Comparison of ENCODE assay signal across 27 cellular contexts in the genomic region with DNA sequence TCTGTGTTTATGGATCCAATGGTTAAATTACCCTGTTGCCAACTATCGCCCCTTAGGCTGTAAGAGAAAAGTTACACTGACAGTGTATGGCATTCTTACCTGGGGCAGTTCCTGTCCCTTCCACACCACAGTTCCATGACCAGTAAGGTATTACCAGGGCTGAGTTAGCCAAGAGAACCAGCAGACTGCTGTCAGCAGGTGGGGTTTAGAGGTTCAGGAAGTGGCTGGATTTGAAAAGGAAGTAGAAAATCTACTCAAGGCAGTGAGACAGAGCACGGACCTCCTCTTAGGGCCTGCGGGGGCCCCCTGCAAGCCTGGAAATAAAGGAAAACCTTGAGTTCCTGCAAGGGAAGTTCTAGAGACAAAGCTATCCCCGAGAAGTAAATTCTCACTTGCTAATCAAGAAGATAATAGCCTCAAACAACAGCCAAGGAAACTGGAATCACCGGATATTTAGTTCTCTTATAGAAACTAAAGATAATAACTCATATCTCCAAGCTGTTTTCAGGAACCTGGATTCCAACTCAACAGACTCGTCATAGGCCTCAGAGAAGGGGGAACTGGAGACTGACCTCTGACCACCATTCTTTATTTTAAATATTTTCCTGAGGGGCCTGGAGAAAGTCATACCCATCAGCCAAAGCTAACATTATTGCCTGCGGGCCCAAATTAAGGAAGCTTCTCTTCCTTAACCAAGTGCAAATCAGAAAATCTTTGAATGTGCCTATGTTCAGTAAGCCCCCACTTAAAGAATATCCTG.
DNase-seq lines count a peak whose midpoint lies in the region; FAIRE-seq and TF ChIP-seq lines count a peak whose summit lies in the region.
"Had no signal": no experiment of that assay in that cellular context is flagged by ENCODE, and none has a peak within 500 bp of the region (broad histone marks: within the 10 kb centered on the region; RNA-seq: fewer than 3 reads in every experiment).

No MANE protein-coding gene starts in this region.

- H2BK20ac ChIP-seq in H1 (ENCODE audit: low read length) = no peak overlapping the region

- H3K4me3 Mint-ChIP-seq in neural progenitor cell = no peak overlapping the region
- no peak overlapping the region for H3K4me3 Mint-ChIP-seq in CD14-positive monocyte
- H3K4me3 Mint-ChIP-seq: CD4-positive, alpha-beta T cell had no signal

- FAIRE-seq in H1 (lab: Jason Lieb, UNC) = no peak
- FAIRE-seq: A204.1, GM12891, GM18507 had no signal

- TF ChIP-seq EP300 in H1 (IDR thresholded peaks at IDR 0.05; ENCODE audit: borderline replicate concordance in 1 of 2, low read depth in 2 of 2, low read length in 2 of 2) = no peak

- H3K27me3 Mint-ChIP-seq in neural progenitor cell (ENCODE audit: insufficient read depth, low read depth) (peaks cover 2% of the 10 kb centered on the region), CD14-positive monocyte (ENCODE audit: low read depth in 3 of 3) (peaks cover 2 to 7% (median 3%) of the 10 kb centered on the region in 3 donors)

- H3K14ac ChIP-seq in H1 (ENCODE audit: insufficient read length) = no peak overlapping the region

- H3K4me2 ChIP-seq in H1 (ENCODE audit: insufficient read depth in 1 of 2, low read depth in 2 of 2, low read length in 2 of 2) (no peak overlapping the region), neural progenitor cell (no peak overlapping the region)

- H3K79me1 ChIP-seq in H1 (ENCODE audit: low read depth, low read length) = no peaks in the 10 kb centered on the region

- H3K9me3 Mint-ChIP-seq in neural progenitor cell = peaks cover 9% of the 10 kb centered on the region
- H3K9me3 Mint-ChIP-seq in CD14-positive monocyte = peaks cover 0 to 6% (median 2%) of the 10 kb centered on the region in 7 donors

- intact Hi-C loops in CD14-positive monocyte (cut with micrococcal nuclease) = no loop called here

- H3K4me1 Mint-ChIP-seq in neural progenitor cell (peaks cover 13% of the 10 kb centered on the region), CD14-positive monocyte (no peaks in the 10 kb centered on the region)

- H3K23me2 ChIP-seq in H1 (ENCODE audit: low read depth, low read length) = no peaks in the 10 kb centered on the region

- H3K36me3 Mint-ChIP-seq in neural progenitor cell (no peaks in the 10 kb centered on the region), CD14-positive monocyte (no peaks in the 10 kb centered on the region)

- H2BK12ac ChIP-seq in H1 (ENCODE audit: low read depth, low read length) = no peak overlapping the region

- H3K27me3 ChIP-seq in H1 (replicated peaks in 1 of 4; ENCODE audit: control insufficient read depth in 3 of 4, extremely low read depth in 1 of 4, insufficient read depth in 3 of 4, low read length in 3 of 4) (no peaks in the 10 kb centered on the region), neural progenitor cell (no peaks in the 10 kb centered on the region)

- H3K9me3 ChIP-seq in H1 (ENCODE audit: insufficient read depth in 2 of 2, low read depth in 1 of 2, low read length in 1 of 2) (no peaks in the 10 kb centered on the region), neural progenitor cell (ENCODE audit: low read depth) (no peaks in the 10 kb centered on the region)
- H3K9me3 ChIP-seq: BE2C had no signal

- TF ChIP-seq RAD21 in H1 (IDR thresholded peaks at IDR 0.05 in 1 of 2, conservative IDR thresholded peaks at IDR 0.05 in 1 of 2; ENCODE audit: low read depth in 2 of 2, low read length in 2 of 2) = 0 out of 4 replicates have a peak, but pooled peaks of 1 of the 2 experiments have one; percentile 6

- no peak overlapping the region for H4K91ac ChIP-seq in H1 (replicated peaks; ENCODE audit: insufficient read length, low read length)

- no peaks in the 10 kb centered on the region for H3K79me2 ChIP-seq in H1 (ENCODE audit: control insufficient read depth in 1 of 2, insufficient read depth in 2 of 2, low read length in 2 of 2)
- no peaks in the 10 kb centered on the region for H3K79me2 ChIP-seq in neural progenitor cell (ENCODE audit: low read depth)

- H3K36me3 ChIP-seq in H1 (ENCODE audit: control insufficient read depth in 2 of 4, insufficient read depth in 4 of 4, low read length in 3 of 4) = no peaks in the 10 kb centered on the region
- no peaks in the 10 kb centered on the region for H3K36me3 ChIP-seq in neural progenitor cell
- H3K36me3 ChIP-seq: BE2C had no signal

- H3K4me1 ChIP-seq in H1 (replicated peaks in 1 of 4; ENCODE audit: control insufficient read depth in 3 of 4, insufficient read depth in 4 of 4, low read length in 3 of 4) (peaks cover 0 to 4% (median 2%) of the 10 kb centered on the region in 4 experiments; a peak in 2 of 7 replicates), neural progenitor cell (peaks cover 14% of the 10 kb centered on the region)
- H3K4me1 ChIP-seq: BE2C had no signal

- H2AK5ac ChIP-seq in H1 (ENCODE audit: low read depth, low read length) = no peak overlapping the region

- no peak; a peak in 1 of 4 replicates for TF ChIP-seq CTCF in H1 (IDR thresholded peaks at IDR 0.05; ENCODE audit: control extremely low read depth in 1 of 3, insufficient read depth in 1 of 3, low read depth in 1 of 3, low read length in 3 of 3)
- no peak for TF ChIP-seq CTCF in neural progenitor cell (IDR thresholded peaks at IDR 0.05)
- no peak for TF ChIP-seq CTCF in CD14-positive monocyte (IDR thresholded peaks at IDR 0.05)

- H2AFZ ChIP-seq in H1 (ENCODE audit: low read length) (0 out of 2 replicates have a peak overlapping the region, but pooled peaks have one; percentile 35), neural progenitor cell (replicated peaks) (peak overlapping the region; percentile 92)

- WGBS in H1 (ENCODE audit: extremely low coverage in 1 of 2, insufficient coverage in 1 of 2, insufficient read length in 1 of 2, insufficient replicate concordance in 2 of 2, low coverage in 1 of 2, low lambda C conversion rate in 2 of 2, missing lambda C conversion rate in 1 of 2), 2 experiments = 73% methylated on average over 7 of the region's 7 CpGs; no CpG with 5 or more reads in 1 of the 2 experiments

- no peak overlapping the region for H3K18ac ChIP-seq in H1 (ENCODE audit: extremely low read depth, low read length)

- no peak overlapping the region for H4K5ac ChIP-seq in H1 (ENCODE audit: insufficient read length, low read depth, low read length)

- H3K9ac ChIP-seq in H1 (replicated peaks in 1 of 4; ENCODE audit: extremely low read depth in 1 of 4, low read depth in 3 of 4, low read length in 3 of 4) = no peak overlapping the region
- no peak overlapping the region for H3K9ac ChIP-seq in neural progenitor cell

- POLR2A ChIA-PET in H1 (lab: Charles Lee; ENCODE audit: partially characterized antibody) = no interaction called here

- H4K20me1 ChIP-seq in H1 (replicated peaks in 1 of 2; ENCODE audit: control insufficient read depth in 1 of 2, insufficient read depth in 2 of 2, low read length in 2 of 2) (no peaks in the 10 kb centered on the region), neural progenitor cell (ENCODE audit: low read depth) (no peaks in the 10 kb centered on the region)

- TF ChIP-seq POLR2A in H1 (IDR thresholded peaks at IDR 0.05; ENCODE audit: control extremely low read depth in 1 of 2, low read depth in 2 of 2, low read length in 2 of 2) = no peak

- DNase-seq in CD1c-positive myeloid dendritic cell (ENCODE audit: extremely low spot score) (peak; percentile 3), HT-29 (ENCODE audit: low spot score) (peak; percentile 17), H1 (ENCODE audit: low read depth in 1 of 2, low spot score in 2 of 2) (no peak), neural progenitor cell (ENCODE audit: low spot score) (no peak), DMS 273 (lab: John Stamatoyannopoulos, UW; ENCODE audit: unreplicated experiment) (no peak), nucleus accumbens (lab: John Stamatoyannopoulos, UW) (no peak), CD14-positive monocyte (ENCODE audit: low spot score) (no peak)
- DNase-seq: BE2C; CD4-positive, alpha-beta T cell; COR-L47; DMS 273 treated with DMSO at 0.1 percent for 48 hours; DND-41; GOT3; KBM-7; NCI-H1092 treated with DMSO at 0.1 percent for 48 hours; NCI-H1436 treated with DMSO at 0.1 percent for 48 hours; NCI-H2029; NCI-H2227 treated with DMSO at 0.1 percent for 48 hours; NCI-H510A treated with DMSO at 0.1 percent for 48 hours; NCI-H748 treated with DMSO at 0.1 percent for 48 hours; NK-92 treated with Interleukin-12 subunit alpha and Interleukin-12 subunit beta, amount 100 ng/mL, for 24 hours; SHP77 treated with DMSO at 0.1 percent for 48 hours had no signal

- H3K27ac Mint-ChIP-seq in neural progenitor cell (no peak overlapping the region), CD14-positive monocyte (no peak overlapping the region)
- H3K27ac Mint-ChIP-seq: CD4-positive, alpha-beta T cell had no signal

- H2BK120ac ChIP-seq in H1 (replicated peaks; ENCODE audit: low read depth, low read length) = no peak overlapping the region

- no peak overlapping the region for H2BK5ac ChIP-seq in H1 (ENCODE audit: low read depth, low read length)

- H3K4me3 ChIP-seq in H1 (ENCODE audit: extremely low read depth in 1 of 4, insufficient read depth in 2 of 4, low read depth in 3 of 4, low read length in 4 of 4) = no peak overlapping the region
- no peak overlapping the region for H3K4me3 ChIP-seq in neural progenitor cell
- H3K4me3 ChIP-seq: SK-N-MC had no signal

- no peak overlapping the region for H3K4ac ChIP-seq in H1 (replicated peaks; ENCODE audit: insufficient read length, low read depth, low read length)

- no peaks in the 10 kb centered on the region for H3F3A ChIP-seq in neural progenitor cell (ENCODE audit: low read depth)

- CTCF ChIA-PET in H1 (lab: Charles Lee; ENCODE audit: partially characterized antibody) = interaction anchor here (0.7 to 1.7 kb wide), 7 partner anchors 10 to 388 kb away, joined by 3 to 9 read pairs (median 3); no protein-coding TSS in a partner anchor

- H3K56ac ChIP-seq in H1 (replicated peaks; ENCODE audit: insufficient read length, low read depth, low read length) = no peak overlapping the region

- H3K27ac ChIP-seq in H1 (ENCODE audit: low read depth, low read length) = no peak overlapping the region
- H3K27ac ChIP-seq in neural progenitor cell = peak overlapping the region; percentile 40
- H3K27ac ChIP-seq: RWPE1, SK-N-MC had no signal

- no peak overlapping the region for H3K23ac ChIP-seq in H1 (ENCODE audit: insufficient read length)

- H2BK15ac ChIP-seq in H1 (ENCODE audit: low read length) = no peak overlapping the region

- H4K8ac ChIP-seq in H1 (ENCODE audit: extremely low read depth, insufficient read depth, low read length) = no peak overlapping the region

TF ChIP-seq in H1, 55 proteins besides CTCF, POLR2A, EP300 and RAD21 (continues in another document):
- TF ChIP-seq KDM5A (IDR thresholded peaks at IDR 0.05; ENCODE audit: low read length) (no peak), CHD2 (IDR thresholded peaks at IDR 0.05; ENCODE audit: low read length) (no peak), HDAC2 (IDR thresholded peaks at IDR 0.05; ENCODE audit: borderline replicate concordance in 1 of 2, low read depth in 2 of 2, low read length in 2 of 2) (no peak), SIN3A (conservative IDR thresholded peaks at IDR 0.05 in 1 of 2, IDR thresholded peaks at IDR 0.05 in 1 of 2; ENCODE audit: low read depth in 1 of 2, low read length in 2 of 2) (no peak), SP2 (IDR thresholded peaks at IDR 0.05; ENCODE audit: low read length) (no peak), TAF1 (IDR thresholded peaks at IDR 0.05; ENCODE audit: low read depth, low read length) (no peak), EGR1 (IDR thresholded peaks at IDR 0.05; ENCODE audit: borderline replicate concordance, low read depth, low read length) (no peak)

Comparison
In these comparisons a context has a peak if more than half of its experiments do, and no peak if none do; other contexts are left out.
1. DNase-seq: peak in CD1c-positive myeloid dendritic cell (single experiment) and HT-29 (single experiment); none in H1 (0 of 2), neural progenitor cell (single experiment), DMS 273 (single experiment), nucleus accumbens (0 of 56) and CD14-positive monocyte (single experiment).